In the genomic region with DNA sequence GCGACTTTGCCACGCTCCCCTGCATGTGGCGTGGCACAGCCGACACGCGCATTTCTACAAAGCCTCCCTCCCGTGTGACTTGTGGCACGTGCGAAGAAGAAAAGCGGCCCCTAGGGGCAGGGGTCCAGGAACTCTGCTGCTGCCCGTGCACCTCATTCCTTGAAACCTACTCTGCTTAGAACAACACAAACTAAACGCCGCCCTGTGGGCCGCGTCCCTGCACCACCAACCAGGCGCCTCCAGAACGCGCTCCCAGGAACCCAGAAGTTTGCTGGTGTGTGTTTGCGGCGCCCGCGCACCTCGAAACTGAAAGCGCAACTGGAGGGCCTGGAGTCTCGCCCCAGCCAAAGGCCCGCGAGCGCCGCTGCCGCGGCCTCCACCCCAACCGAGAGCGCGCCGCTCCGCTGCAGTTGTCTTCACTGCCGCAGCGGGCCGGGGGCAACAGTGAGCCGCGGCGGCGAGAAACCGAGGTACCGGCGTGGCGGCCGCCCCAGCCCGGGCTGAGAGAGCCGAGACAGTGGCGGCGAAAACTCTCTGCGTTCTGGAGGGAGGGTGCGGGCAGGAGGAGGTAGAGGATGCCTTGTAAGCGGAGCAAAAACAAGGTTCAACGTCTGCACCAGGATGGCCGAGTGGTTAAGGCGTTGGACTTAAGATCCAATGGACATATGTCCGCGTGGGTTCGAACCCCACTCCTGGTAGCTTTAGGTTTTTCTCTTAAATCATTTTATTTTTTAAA, we compare ENCODE assay signal across 1 cellular context.
TF ChIP-seq lines count a peak whose summit lies in the region.

No MANE protein-coding gene starts in this region.

TF ChIP-seq in HepG2, 621 proteins besides CTCF, POLR2A, EP300 and RAD21 (continued from another document and continues in another):
- TF ChIP-seq, protein P1, sequence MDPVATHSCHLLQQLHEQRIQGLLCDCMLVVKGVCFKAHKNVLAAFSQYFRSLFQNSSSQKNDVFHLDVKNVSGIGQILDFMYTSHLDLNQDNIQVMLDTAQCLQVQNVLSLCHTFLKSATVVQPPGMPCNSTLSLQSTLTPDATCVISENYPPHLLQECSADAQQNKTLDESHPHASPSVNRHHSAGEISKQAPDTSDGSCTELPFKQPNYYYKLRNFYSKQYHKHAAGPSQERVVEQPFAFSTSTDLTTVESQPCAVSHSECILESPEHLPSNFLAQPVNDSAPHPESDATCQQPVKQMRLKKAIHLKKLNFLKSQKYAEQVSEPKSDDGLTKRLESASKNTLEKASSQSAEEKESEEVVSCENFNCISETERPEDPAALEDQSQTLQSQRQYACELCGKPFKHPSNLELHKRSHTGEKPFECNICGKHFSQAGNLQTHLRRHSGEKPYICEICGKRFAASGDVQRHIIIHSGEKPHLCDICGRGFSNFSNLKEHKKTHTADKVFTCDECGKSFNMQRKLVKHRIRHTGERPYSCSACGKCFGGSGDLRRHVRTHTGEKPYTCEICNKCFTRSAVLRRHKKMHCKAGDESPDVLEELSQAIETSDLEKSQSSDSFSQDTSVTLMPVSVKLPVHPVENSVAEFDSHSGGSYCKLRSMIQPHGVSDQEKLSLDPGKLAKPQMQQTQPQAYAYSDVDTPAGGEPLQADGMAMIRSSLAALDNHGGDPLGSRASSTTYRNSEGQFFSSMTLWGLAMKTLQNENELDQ (CRISPR knock-in tag; IDR thresholded peaks at IDR 0.05; ENCODE audit: borderline replicate concordance): no peak
- TF ChIP-seq ZNF256 (CRISPR knock-in tag; conservative IDR thresholded peaks at IDR 0.05): no peak
- peak; percentile 39; the same call in 1 of the 2 replicates for TF ChIP-seq DNMT3B (CRISPR knock-in tag; conservative IDR thresholded peaks at IDR 0.05)
- TF ChIP-seq, protein P2, sequence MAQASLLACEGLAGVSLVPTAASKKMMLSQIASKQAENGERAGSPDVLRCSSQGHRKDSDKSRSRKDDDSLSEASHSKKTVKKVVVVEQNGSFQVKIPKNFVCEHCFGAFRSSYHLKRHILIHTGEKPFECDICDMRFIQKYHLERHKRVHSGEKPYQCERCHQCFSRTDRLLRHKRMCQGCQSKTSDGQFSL (CRISPR knock-in tag; IDR thresholded peaks at IDR 0.05): peak; percentile 50; the same call in 1 of the 2 replicates
- 0 out of 2 replicates have a peak, but pooled peaks have one; percentile 78 for TF ChIP-seq NR2F2 (IDR thresholded peaks at IDR 0.05; ENCODE audit: borderline replicate concordance, low read depth)
- TF ChIP-seq NCOR1 (IDR thresholded peaks at IDR 0.05; ENCODE audit: borderline replicate concordance, low read length): no peak
- TF ChIP-seq MTA3 (CRISPR knock-in tag; IDR thresholded peaks at IDR 0.05): no peak
- TF ChIP-seq, protein P3, sequence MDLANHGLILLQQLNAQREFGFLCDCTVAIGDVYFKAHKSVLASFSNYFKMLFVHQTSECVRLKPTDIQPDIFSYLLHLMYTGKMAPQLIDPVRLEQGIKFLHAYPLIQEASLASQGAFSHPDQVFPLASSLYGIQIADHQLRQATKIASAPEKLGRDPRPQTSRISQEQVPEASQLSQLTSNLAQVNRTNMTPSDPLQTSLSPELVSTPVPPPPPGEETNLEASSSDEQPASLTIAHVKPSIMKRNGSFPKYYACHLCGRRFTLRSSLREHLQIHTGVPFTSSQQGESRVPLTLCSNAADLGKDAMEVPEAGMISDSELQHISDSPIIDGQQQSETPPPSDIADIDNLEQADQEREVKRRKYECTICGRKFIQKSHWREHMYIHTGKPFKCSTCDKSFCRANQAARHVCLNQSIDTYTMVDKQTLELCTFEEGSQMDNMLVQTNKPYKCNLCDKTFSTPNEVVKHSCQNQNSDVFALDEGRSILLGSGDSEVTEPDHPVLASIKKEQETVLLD (CRISPR knock-in tag; IDR thresholded peaks at IDR 0.05; ENCODE audit: low read depth): no peak; the same call in 1 of the 2 replicates
- peak; percentile 98; the same call in 1 of the 2 replicates for TF ChIP-seq ZNF766 (CRISPR knock-in tag; IDR thresholded peaks at IDR 0.05; ENCODE audit: borderline replicate concordance)
- TF ChIP-seq, protein P4, sequence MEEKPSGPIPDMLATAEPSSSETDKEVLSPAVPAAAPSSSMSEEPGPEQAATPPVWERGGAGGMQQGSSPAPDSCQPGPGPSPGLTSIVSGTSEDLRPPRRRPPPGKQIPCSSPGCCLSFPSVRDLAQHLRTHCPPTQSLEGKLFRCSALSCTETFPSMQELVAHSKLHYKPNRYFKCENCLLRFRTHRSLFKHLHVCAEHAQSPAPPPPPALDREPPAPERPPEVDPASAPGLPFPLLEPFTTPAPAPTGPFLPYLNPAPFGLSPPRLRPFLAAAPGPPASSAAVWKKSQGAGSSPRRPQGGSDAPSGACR (CRISPR knock-in tag; IDR thresholded peaks at IDR 0.05): peak; percentile 91
- TF ChIP-seq, protein P5, sequence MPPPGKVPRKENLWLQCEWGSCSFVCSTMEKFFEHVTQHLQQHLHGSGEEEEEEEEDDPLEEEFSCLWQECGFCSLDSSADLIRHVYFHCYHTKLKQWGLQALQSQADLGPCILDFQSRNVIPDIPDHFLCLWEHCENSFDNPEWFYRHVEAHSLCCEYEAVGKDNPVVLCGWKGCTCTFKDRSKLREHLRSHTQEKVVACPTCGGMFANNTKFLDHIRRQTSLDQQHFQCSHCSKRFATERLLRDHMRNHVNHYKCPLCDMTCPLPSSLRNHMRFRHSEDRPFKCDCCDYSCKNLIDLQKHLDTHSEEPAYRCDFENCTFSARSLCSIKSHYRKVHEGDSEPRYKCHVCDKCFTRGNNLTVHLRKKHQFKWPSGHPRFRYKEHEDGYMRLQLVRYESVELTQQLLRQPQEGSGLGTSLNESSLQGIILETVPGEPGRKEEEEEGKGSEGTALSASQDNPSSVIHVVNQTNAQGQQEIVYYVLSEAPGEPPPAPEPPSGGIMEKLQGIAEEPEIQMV (CRISPR knock-in tag; IDR thresholded peaks at IDR 0.05; ENCODE audit: low read depth): peak; percentile 77
- no peak for TF ChIP-seq MBD4 (IDR thresholded peaks at IDR 0.05; ENCODE audit: borderline replicate concordance, low read length)
- TF ChIP-seq ZNF432 (CRISPR knock-in tag; IDR thresholded peaks at IDR 0.05; ENCODE audit: borderline replicate concordance): peak; percentile 88; the same call in 1 of the 2 replicates
- TF ChIP-seq, protein P6, sequence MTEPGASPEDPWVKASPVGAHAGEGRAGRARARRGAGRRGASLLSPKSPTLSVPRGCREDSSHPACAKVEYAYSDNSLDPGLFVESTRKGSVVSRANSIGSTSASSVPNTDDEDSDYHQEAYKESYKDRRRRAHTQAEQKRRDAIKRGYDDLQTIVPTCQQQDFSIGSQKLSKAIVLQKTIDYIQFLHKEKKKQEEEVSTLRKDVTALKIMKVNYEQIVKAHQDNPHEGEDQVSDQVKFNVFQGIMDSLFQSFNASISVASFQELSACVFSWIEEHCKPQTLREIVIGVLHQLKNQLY (CRISPR knock-in tag; IDR thresholded peaks at IDR 0.05): peak; percentile 51; the same call in 1 of the 2 replicates
- TF ChIP-seq ZNF562 (CRISPR knock-in tag; IDR thresholded peaks at IDR 0.05; ENCODE audit: borderline replicate concordance): no peak
- peak; percentile 81 for TF ChIP-seq ZNF564 (CRISPR knock-in tag; IDR thresholded peaks at IDR 0.05)
- TF ChIP-seq TOPORS (CRISPR knock-in tag; IDR thresholded peaks at IDR 0.05): peak; percentile 95
- TF ChIP-seq, protein P7, sequence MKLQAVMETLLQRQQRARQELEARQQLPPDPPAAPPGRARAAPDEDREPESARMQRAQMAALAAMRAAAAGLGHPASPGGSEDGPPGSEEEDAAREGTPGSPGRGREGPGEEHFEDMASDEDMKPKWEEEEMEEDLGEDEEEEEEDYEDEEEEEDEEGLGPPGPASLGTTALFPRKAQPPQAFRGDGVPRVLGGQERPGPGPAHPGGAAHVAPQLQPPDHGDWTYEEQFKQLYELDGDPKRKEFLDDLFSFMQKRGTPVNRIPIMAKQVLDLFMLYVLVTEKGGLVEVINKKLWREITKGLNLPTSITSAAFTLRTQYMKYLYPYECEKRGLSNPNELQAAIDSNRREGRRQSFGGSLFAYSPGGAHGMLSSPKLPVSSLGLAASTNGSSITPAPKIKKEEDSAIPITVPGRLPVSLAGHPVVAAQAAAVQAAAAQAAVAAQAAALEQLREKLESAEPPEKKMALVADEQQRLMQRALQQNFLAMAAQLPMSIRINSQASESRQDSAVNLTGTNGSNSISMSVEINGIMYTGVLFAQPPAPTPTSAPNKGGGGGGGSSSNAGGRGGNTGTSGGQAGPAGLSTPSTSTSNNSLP (IDR thresholded peaks at IDR 0.05; ENCODE audit: low read depth, low read length): peak; percentile 59
- TF ChIP-seq DNMT1 (CRISPR knock-in tag; IDR thresholded peaks at IDR 0.05): peak; percentile 89; the same call in 1 of the 2 replicates
- no peak for TF ChIP-seq XBP1 (CRISPR knock-in tag; IDR thresholded peaks at IDR 0.05)
- TF ChIP-seq REL (CRISPR knock-in tag; conservative IDR thresholded peaks at IDR 0.05): peak; percentile 89; the same call in 1 of the 2 replicates
- TF ChIP-seq, protein P8, sequence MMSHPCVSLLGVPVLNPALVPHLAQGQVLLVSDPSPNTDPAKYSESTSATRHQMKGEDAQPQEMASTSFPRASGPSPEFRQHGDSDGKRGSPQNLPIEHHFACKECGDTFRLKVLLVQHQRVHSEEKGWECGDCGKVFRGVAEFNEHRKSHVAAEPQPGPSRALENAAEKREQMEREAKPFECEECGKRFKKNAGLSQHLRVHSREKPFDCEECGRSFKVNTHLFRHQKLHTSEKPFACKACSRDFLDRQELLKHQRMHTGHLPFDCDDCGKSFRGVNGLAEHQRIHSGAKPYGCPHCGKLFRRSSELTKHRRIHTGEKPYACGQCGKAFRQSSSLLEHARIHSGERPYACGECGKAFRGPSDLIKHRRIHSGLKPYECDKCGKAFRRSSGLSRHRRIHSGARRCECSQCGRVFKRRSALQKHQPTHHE (CRISPR knock-in tag; IDR thresholded peaks at IDR 0.05; ENCODE audit: borderline replicate concordance): peak; percentile 94; the same call in 1 of the 2 replicates
- peak; percentile 96 for TF ChIP-seq ZFX (CRISPR knock-in tag; IDR thresholded peaks at IDR 0.05; ENCODE audit: low read depth)
- TF ChIP-seq, protein P9, sequence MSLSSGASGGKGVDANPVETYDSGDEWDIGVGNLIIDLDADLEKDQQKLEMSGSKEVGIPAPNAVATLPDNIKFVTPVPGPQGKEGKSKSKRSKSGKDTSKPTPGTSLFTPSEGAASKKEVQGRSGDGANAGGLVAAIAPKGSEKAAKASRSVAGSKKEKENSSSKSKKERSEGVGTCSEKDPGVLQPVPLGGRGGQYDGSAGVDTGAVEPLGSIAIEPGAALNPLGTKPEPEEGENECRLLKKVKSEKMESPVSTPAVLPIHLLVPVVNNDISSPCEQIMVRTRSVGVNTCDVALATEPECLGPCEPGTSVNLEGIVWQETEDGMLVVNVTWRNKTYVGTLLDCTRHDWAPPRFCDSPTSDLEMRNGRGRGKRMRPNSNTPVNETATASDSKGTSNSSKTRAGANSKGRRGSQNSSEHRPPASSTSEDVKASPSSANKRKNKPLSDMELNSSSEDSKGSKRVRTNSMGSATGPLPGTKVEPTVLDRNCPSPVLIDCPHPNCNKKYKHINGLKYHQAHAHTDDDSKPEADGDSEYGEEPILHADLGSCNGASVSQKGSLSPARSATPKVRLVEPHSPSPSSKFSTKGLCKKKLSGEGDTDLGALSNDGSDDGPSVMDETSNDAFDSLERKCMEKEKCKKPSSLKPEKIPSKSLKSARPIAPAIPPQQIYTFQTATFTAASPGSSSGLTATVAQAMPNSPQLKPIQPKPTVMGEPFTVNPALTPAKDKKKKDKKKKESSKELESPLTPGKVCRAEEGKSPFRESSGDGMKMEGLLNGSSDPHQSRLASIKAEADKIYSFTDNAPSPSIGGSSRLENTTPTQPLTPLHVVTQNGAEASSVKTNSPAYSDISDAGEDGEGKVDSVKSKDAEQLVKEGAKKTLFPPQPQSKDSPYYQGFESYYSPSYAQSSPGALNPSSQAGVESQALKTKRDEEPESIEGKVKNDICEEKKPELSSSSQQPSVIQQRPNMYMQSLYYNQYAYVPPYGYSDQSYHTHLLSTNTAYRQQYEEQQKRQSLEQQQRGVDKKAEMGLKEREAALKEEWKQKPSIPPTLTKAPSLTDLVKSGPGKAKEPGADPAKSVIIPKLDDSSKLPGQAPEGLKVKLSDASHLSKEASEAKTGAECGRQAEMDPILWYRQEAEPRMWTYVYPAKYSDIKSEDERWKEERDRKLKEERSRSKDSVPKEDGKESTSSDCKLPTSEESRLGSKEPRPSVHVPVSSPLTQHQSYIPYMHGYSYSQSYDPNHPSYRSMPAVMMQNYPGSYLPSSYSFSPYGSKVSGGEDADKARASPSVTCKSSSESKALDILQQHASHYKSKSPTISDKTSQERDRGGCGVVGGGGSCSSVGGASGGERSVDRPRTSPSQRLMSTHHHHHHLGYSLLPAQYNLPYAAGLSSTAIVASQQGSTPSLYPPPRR (CRISPR knock-in tag; IDR thresholded peaks at IDR 0.05; ENCODE audit: borderline replicate concordance): no peak; the same call in none of the 2 replicates
- TF ChIP-seq SMARCE1 (IDR thresholded peaks at IDR 0.05; ENCODE audit: borderline replicate concordance): no peak
- TF ChIP-seq ZNF850 (CRISPR knock-in tag; conservative IDR thresholded peaks at IDR 0.05): no peak
- TF ChIP-seq, protein P10, sequence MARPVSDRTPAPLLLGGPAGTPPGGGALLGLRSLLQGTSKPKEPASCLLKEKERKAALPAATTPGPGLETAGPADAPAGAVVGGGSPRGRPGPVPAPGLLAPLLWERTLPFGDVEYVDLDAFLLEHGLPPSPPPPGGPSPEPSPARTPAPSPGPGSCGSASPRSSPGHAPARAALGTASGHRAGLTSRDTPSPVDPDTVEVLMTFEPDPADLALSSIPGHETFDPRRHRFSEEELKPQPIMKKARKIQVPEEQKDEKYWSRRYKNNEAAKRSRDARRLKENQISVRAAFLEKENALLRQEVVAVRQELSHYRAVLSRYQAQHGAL (CRISPR knock-in tag; IDR thresholded peaks at IDR 0.05; ENCODE audit: not compliant biosample characterization): no peak
- TF ChIP-seq HES4 (CRISPR knock-in tag; IDR thresholded peaks at IDR 0.05; ENCODE audit: borderline replicate concordance): peak; percentile 90; the same call in 1 of the 2 replicates
- TF ChIP-seq, protein P11, sequence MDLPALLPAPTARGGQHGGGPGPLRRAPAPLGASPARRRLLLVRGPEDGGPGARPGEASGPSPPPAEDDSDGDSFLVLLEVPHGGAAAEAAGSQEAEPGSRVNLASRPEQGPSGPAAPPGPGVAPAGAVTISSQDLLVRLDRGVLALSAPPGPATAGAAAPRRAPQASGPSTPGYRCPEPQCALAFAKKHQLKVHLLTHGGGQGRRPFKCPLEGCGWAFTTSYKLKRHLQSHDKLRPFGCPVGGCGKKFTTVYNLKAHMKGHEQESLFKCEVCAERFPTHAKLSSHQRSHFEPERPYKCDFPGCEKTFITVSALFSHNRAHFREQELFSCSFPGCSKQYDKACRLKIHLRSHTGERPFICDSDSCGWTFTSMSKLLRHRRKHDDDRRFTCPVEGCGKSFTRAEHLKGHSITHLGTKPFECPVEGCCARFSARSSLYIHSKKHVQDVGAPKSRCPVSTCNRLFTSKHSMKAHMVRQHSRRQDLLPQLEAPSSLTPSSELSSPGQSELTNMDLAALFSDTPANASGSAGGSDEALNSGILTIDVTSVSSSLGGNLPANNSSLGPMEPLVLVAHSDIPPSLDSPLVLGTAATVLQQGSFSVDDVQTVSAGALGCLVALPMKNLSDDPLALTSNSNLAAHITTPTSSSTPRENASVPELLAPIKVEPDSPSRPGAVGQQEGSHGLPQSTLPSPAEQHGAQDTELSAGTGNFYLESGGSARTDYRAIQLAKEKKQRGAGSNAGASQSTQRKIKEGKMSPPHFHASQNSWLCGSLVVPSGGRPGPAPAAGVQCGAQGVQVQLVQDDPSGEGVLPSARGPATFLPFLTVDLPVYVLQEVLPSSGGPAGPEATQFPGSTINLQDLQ (CRISPR knock-in tag; IDR thresholded peaks at IDR 0.05): peak; percentile 85; the same call in 1 of the 2 replicates
- no peak for TF ChIP-seq ARNT (IDR thresholded peaks at IDR 0.05)
- TF ChIP-seq ZNF260 (CRISPR knock-in tag; IDR thresholded peaks at IDR 0.05; ENCODE audit: borderline replicate concordance, low read depth): no peak
- TF ChIP-seq, protein P12, sequence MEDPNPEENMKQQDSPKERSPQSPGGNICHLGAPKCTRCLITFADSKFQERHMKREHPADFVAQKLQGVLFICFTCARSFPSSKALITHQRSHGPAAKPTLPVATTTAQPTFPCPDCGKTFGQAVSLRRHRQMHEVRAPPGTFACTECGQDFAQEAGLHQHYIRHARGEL (CRISPR knock-in tag; IDR thresholded peaks at IDR 0.05): no peak
